ENCODE assay signal across 1 cellular context in the genomic region with DNA sequence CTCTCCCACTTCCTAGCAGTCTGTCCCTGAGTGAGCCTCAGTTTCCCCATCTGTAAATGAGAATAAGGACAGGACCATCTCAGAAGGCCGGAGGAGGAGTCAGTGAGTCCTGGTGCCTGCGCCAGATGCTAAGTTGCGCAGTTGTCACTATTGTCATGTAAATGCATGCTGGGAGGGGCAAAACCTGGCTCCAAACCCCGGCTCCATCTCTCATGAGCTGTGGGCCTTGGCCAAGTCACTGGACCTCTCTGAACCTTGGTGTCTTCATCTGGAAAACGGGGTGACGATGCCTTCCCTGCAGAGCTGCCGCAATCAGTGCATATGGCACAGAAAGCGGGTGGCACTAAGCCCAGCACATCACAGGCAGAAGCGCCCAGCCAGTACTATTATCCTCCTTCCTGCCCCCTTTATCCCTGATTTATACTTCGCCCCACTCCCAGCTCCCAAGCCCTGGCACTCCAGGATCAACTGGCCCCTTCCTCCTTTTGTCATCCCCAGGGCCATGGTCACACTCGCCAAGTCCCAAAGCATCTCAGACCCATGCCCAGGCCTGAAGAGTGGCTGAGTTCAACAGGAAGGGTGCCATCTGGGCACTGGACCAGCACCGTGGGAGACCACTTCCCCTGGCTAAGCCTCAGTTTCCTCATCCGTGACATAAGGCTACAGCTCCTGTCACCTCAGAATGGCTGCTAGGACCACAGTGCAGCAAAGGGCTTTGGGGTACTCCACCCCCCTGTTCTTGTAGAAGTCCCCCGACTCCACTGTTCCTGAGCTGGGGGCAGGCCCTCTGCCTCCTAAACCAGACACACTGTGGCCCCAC.
TF ChIP-seq lines count a peak whose summit lies in the region.

No MANE protein-coding gene starts in this region.

TF ChIP-seq in HCT116, 20 proteins besides CTCF, POLR2A, EP300 and RAD21:
- TF ChIP-seq JUND (IDR thresholded peaks at IDR 0.05) (no peak), EZH2 (IDR thresholded peaks at IDR 0.05) (no peak), POLR2AphosphoS5 (IDR thresholded peaks at IDR 0.05; ENCODE audit: low read depth, low read length) (no peak), TCF7L2 (IDR thresholded peaks at IDR 0.05; ENCODE audit: borderline replicate concordance, extremely low read depth, insufficient read depth, insufficient read length) (no peak), ATF3 (IDR thresholded peaks at IDR 0.05) (no peak), EGR1 (IDR thresholded peaks at IDR 0.05; ENCODE audit: low read depth) (no peak), CEBPB (IDR thresholded peaks at IDR 0.05; ENCODE audit: low read depth) (no peak), EZH2phosphoT487 (IDR thresholded peaks at IDR 0.05; ENCODE audit: borderline replicate concordance) (no peak), FOSL1 (IDR thresholded peaks at IDR 0.05; ENCODE audit: low read depth) (no peak), SRF (IDR thresholded peaks at IDR 0.05; ENCODE audit: low read depth) (no peak), YY1 (IDR thresholded peaks at IDR 0.05; ENCODE audit: extremely low read depth, insufficient replicate concordance, low read depth, low read length) (no peak)
- TF ChIP-seq, protein P1, sequence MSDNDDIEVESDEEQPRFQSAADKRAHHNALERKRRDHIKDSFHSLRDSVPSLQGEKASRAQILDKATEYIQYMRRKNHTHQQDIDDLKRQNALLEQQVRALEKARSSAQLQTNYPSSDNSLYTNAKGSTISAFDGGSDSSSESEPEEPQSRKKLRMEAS (IDR thresholded peaks at IDR 0.05), result no peak
- TF ChIP-seq, protein P2, sequence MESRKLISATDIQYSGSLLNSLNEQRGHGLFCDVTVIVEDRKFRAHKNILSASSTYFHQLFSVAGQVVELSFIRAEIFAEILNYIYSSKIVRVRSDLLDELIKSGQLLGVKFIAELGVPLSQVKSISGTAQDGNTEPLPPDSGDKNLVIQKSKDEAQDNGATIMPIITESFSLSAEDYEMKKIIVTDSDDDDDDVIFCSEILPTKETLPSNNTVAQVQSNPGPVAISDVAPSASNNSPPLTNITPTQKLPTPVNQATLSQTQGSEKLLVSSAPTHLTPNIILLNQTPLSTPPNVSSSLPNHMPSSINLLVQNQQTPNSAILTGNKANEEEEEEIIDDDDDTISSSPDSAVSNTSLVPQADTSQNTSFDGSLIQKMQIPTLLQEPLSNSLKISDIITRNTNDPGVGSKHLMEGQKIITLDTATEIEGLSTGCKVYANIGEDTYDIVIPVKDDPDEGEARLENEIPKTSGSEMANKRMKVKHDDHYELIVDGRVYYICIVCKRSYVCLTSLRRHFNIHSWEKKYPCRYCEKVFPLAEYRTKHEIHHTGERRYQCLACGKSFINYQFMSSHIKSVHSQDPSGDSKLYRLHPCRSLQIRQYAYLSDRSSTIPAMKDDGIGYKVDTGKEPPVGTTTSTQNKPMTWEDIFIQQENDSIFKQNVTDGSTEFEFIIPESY (IDR thresholded peaks at IDR 0.05; ENCODE audit: extremely low read depth, insufficient replicate concordance, low read length), result no peak
